Comparison of ENCODE assay signal across 8 cellular contexts in genomic region chr3:101940521-101940992, GRCh38.
DNase-seq lines count a peak whose midpoint lies in the region; FAIRE-seq and TF ChIP-seq lines count a peak whose summit lies in the region.

No MANE protein-coding gene starts in this region.

- H3K27me3 ChIP-seq in small intestine (ENCODE audit: control insufficient read depth in 2 of 2, insufficient read depth in 2 of 2, low read length in 2 of 2): no peaks in the 10 kb centered on the region
- H3K27me3 ChIP-seq in HAP-1 (ENCODE audit: low read depth): no peaks in the 10 kb centered on the region; the same call in none of the 2 replicates

- H3K4me1 ChIP-seq in small intestine (ENCODE audit: control insufficient read depth in 2 of 2, insufficient read depth in 1 of 2, low read depth in 1 of 2, low read length in 1 of 2): peaks cover 0 to 5% of the 10 kb centered on the region in 2 donors
- no peaks in the 10 kb centered on the region for H3K4me1 ChIP-seq in HAP-1

- H3K27ac ChIP-seq in coronary artery (peak overlapping the region in 1 of 2 donors; percentile 39), small intestine (ENCODE audit: low read depth in 1 of 2, low read length in 1 of 2) (no peak overlapping the region)

- WGBS in small intestine, 3 donors: 31 to 57% (median 47%) methylated on average over 7 of the region's 7 CpGs

- TF ChIP-seq CTCF in coronary artery (IDR thresholded peaks at IDR 0.05): no peak

- FAIRE-seq in small intestine (lab: Jason Lieb, UNC): no peak

- DNase-seq in NCI-H146 (lab: John Stamatoyannopoulos, UW): peak; percentile 5
- no peak for DNase-seq in NCI-H146 treated with DMSO at 0.1 percent for 48 hours (lab: John Stamatoyannopoulos, UW; ENCODE audit: unreplicated experiment)
- DNase-seq in NOMO-1 treated with DMSO at 0.1 percent for 48 hours (lab: John Stamatoyannopoulos, UW; ENCODE audit: unreplicated experiment): peak; percentile 79
- no peak for DNase-seq in coronary artery (ENCODE audit: low spot score)
- DNase-seq in mucosa of gallbladder (ENCODE audit: low spot score): peak; percentile 34
- DNase-seq in GM19238 (ENCODE audit: insufficient read length, low spot score): no peak
- no peak for DNase-seq in small intestine
- DNase-seq in HAP-1 (ENCODE audit: low spot score in 2 of 2): no peak

- H3K9me3 ChIP-seq in small intestine (ENCODE audit: control insufficient read depth, low read depth) (no peaks in the 10 kb centered on the region), HAP-1 (no peaks in the 10 kb centered on the region)

- H3K36me3 ChIP-seq in small intestine (ENCODE audit: control insufficient read depth in 2 of 2, insufficient read depth in 2 of 2, low read length in 2 of 2) (no peaks in the 10 kb centered on the region), HAP-1 (replicated peaks) (no peaks in the 10 kb centered on the region)

- in situ Hi-C loops in HAP-1 (cut with MboI; ENCODE audit: low sequenced_read_pairs): no loop called here

- peak overlapping the region; percentile 0 for H3K4me3 ChIP-seq in coronary artery
- no peak overlapping the region for H3K4me3 ChIP-seq in small intestine (ENCODE audit: low read depth in 1 of 2, low read length in 2 of 2)
- no peak overlapping the region for H3K4me3 ChIP-seq in HAP-1

Comparison
In these comparisons a context has a peak if more than half of its experiments do, and no peak if none do; other contexts are left out.
1. DNase-seq: peak in NCI-H146 (single experiment), NOMO-1 treated with DMSO at 0.1 percent for 48 hours (single experiment) and mucosa of gallbladder (single experiment); none in NCI-H146 treated with DMSO at 0.1 percent for 48 hours (single experiment), coronary artery (single experiment), GM19238 (single experiment), small intestine (single experiment) and HAP-1 (0 of 2).